Comparison of ENCODE assay signal across 8 cellular contexts in genomic region chr3:195271116-195271858, GRCh38. TPM values are rescaled to one million over a fixed set of nuclear protein-coding genes. Genes with fewer than 3 reads are reported as not detected.
DNase-seq lines count a peak whose midpoint lies in the region; ATAC-seq, FAIRE-seq and TF ChIP-seq lines count a peak whose summit lies in the region.

Gene XXYLT1, minus strand, starts transcription at chr3:195271159. Its CDS starts 101 bp downstream, at chr3:195271058.

- peak within 1 kb of the TSS; percentile 57 for H4K5ac ChIP-seq in H1 (ENCODE audit: insufficient read length, low read depth, low read length)
- no peak within 1 kb of the TSS for H4K5ac ChIP-seq in mesendoderm (ENCODE audit: low read length)

- DNase-seq in Caco-2 (peak; percentile 92 to 94), HT1080 (ENCODE audit: low read depth) (peak; percentile 94), NK-92 (lab: John Stamatoyannopoulos, UW; ENCODE audit: unreplicated experiment) (peak; percentile 33), H1 (ENCODE audit: low read depth in 1 of 2, low spot score in 2 of 2) (peak; percentile 69 to 96), mesendoderm (peak; percentile 96)
- DNase-seq in activated CD8-positive, alpha-beta memory T cell treated with anti-CD3 and anti-CD28 coated beads for 48 hours (ENCODE audit: low read depth in 2 of 3, low spot score in 2 of 3): peak; percentile 81 to 84 (median 83)
- peak; percentile 88 for DNase-seq in stimulated activated CD8-positive, alpha-beta memory T cell treated with anti-CD3 and anti-CD28 coated beads, Interleukin-12 subunit alpha, Interleukin-12 subunit beta, amount 100 ng/mL, for 4 hours (ENCODE audit: low read depth)

- H2BK12ac ChIP-seq in H1 (ENCODE audit: low read depth, low read length): no peak within 1 kb of the TSS

- no peak for FAIRE-seq in H1 (lab: Jason Lieb, UNC)

- H3K9me3 ChIP-seq in Caco-2: no peaks in the 10 kb centered on the region
- H3K9me3 ChIP-seq in H1 (ENCODE audit: insufficient read depth in 2 of 2, low read depth in 1 of 2, low read length in 1 of 2): no peaks in the 10 kb centered on the region

- H3K79me2 ChIP-seq in H1 (ENCODE audit: control insufficient read depth in 1 of 2, insufficient read depth in 2 of 2, low read length in 2 of 2) (peaks cover 16 to 39% of the 10 kb centered on the region in 2 experiments), mesendoderm (ENCODE audit: control insufficient read depth, insufficient read depth, low read length) (peaks cover 30% of the 10 kb centered on the region)

- no peak within 1 kb of the TSS for H3K23ac ChIP-seq in H1 (ENCODE audit: insufficient read length)
- peak within 1 kb of the TSS; percentile 57 for H3K23ac ChIP-seq in mesendoderm (ENCODE audit: low read length)

- H3K27ac ChIP-seq in H1 (ENCODE audit: low read depth, low read length) (peak within 1 kb of the TSS; percentile 78; the same call in 1 of the 2 replicates), mesendoderm (ENCODE audit: low read depth, low read length) (peak within 1 kb of the TSS; percentile 97)

- WGBS in H1 (ENCODE audit: extremely low coverage in 1 of 2, insufficient coverage in 1 of 2, insufficient read length in 1 of 2, insufficient replicate concordance in 2 of 2, low coverage in 1 of 2, low lambda C conversion rate in 2 of 2, missing lambda C conversion rate in 1 of 2), 2 experiments: 3% methylated on average over 37 of the region's 62 CpGs; no CpG with 5 or more reads in 1 of the 2 experiments
- WGBS in mesendoderm (ENCODE audit: extremely low coverage, insufficient coverage, low lambda C conversion rate): no CpG with 5 or more reads among the region's 62 CpGs

- TF ChIP-seq CTCF in Caco-2 (IDR thresholded peaks at IDR 0.05; ENCODE audit: insufficient read depth in 1 of 2, low read depth in 1 of 2, low read length in 1 of 2, severe bottlenecking in 1 of 2, unreplicated experiment in 1 of 2) (peak; percentile 87 to 96), H1 (IDR thresholded peaks at IDR 0.05; ENCODE audit: control extremely low read depth in 1 of 3, insufficient read depth in 1 of 3, low read depth in 1 of 3, low read length in 3 of 3) (peak; percentile 75 to 97 (median 85))

- peak within 1 kb of the TSS; percentile 80 to 87 for H3K4me2 ChIP-seq in H1 (ENCODE audit: insufficient read depth in 1 of 2, low read depth in 2 of 2, low read length in 2 of 2)
- H3K4me2 ChIP-seq in mesendoderm (ENCODE audit: low read length): peak within 1 kb of the TSS; percentile 89

- H4K8ac ChIP-seq in H1 (ENCODE audit: extremely low read depth, insufficient read depth, low read length) (peak within 1 kb of the TSS; percentile 89), mesendoderm (ENCODE audit: low read depth, low read length) (no peak within 1 kb of the TSS)

- H2AK5ac ChIP-seq in H1 (ENCODE audit: low read depth, low read length) (no peak within 1 kb of the TSS), mesendoderm (ENCODE audit: low read length) (no peak within 1 kb of the TSS)

- CTCF ChIA-PET in Caco-2 (lab: Charles Lee): interaction anchor here (0.5 to 2.7 kb wide), 28 partner anchors 10 to 599 kb away, joined by 3 to 34 read pairs (median 4); partner anchors contain the start of genes ACAP2, APOD, LSG1 and PPP1R2
- CTCF ChIA-PET in H1 (lab: Charles Lee; ENCODE audit: partially characterized antibody): interaction anchor here (0.5 to 6.0 kb wide), 33 partner anchors 10 to 1525 kb away, joined by 3 to 65 read pairs (median 4); partner anchors contain the start of genes APOD, FAM43A and PPP1R2

- BruUV-seq in Caco-2 (replicated peaks; lab: Mats Ljungman, UMichigan): TSS peak; percentile 74

- H3K36me3 ChIP-seq in Caco-2 (ENCODE audit: control insufficient read depth, insufficient read depth, low read length): peaks cover 2% of the 10 kb centered on the region
- peaks cover 2 to 6% (median 4%) of the 10 kb centered on the region in 4 experiments; a peak in 4 of 8 replicates for H3K36me3 ChIP-seq in H1 (ENCODE audit: control insufficient read depth in 2 of 4, insufficient read depth in 4 of 4, low read length in 3 of 4)
- no peaks in the 10 kb centered on the region for H3K36me3 ChIP-seq in mesendoderm (ENCODE audit: control insufficient read depth, insufficient read depth, low read length)

- H3K14ac ChIP-seq in H1 (ENCODE audit: insufficient read length): no peak within 1 kb of the TSS

- H3K79me1 ChIP-seq in H1 (ENCODE audit: low read depth, low read length): peaks cover 19% of the 10 kb centered on the region
- peaks cover 14% of the 10 kb centered on the region for H3K79me1 ChIP-seq in mesendoderm (ENCODE audit: low read length)

- peak within 1 kb of the TSS; percentile 91 for H3K4me3 ChIP-seq in Caco-2 (ENCODE audit: low read depth, low read length)
- H3K4me3 ChIP-seq in H1 (ENCODE audit: extremely low read depth in 1 of 4, insufficient read depth in 2 of 4, low read depth in 3 of 4, low read length in 4 of 4): peak within 1 kb of the TSS; percentile 70 to 86 (median 80)
- peak within 1 kb of the TSS; percentile 91 for H3K4me3 ChIP-seq in mesendoderm (ENCODE audit: low read length)

- peak within 1 kb of the TSS; percentile 82 for H4K91ac ChIP-seq in H1 (replicated peaks; ENCODE audit: insufficient read length, low read length)

- H3K18ac ChIP-seq in H1 (ENCODE audit: extremely low read depth, low read length) (peak within 1 kb of the TSS; percentile 95), mesendoderm (ENCODE audit: low read length) (peak within 1 kb of the TSS; percentile 96)

- H3K27me3 Mint-ChIP-seq in Caco-2 (ENCODE audit: insufficient read depth, unreplicated experiment): no peaks in the 10 kb centered on the region

- H3K4me1 Mint-ChIP-seq in Caco-2 (ENCODE audit: low read depth, unreplicated experiment): peaks cover 21% of the 10 kb centered on the region

- TF ChIP-seq EP300 in H1 (IDR thresholded peaks at IDR 0.05; ENCODE audit: borderline replicate concordance in 1 of 2, low read depth in 2 of 2, low read length in 2 of 2): 0 out of 3 replicates have a peak, but pooled peaks of 1 of the 2 experiments have one; percentile 3

- peaks cover 5% of the 10 kb centered on the region for H3K23me2 ChIP-seq in H1 (ENCODE audit: low read depth, low read length)

- peak; percentile 68 for ATAC-seq in GM21367 (IDR thresholded peaks at IDR 0.05; ENCODE audit: unreplicated experiment)

- H2BK20ac ChIP-seq in H1 (ENCODE audit: low read length): no peak within 1 kb of the TSS

- H2AFZ ChIP-seq in H1 (ENCODE audit: low read length): peak within 1 kb of the TSS; percentile 76

- POLR2A ChIA-PET in Caco-2 (lab: Charles Lee) (interaction anchor here (0.6 to 1.2 kb wide), 3 partner anchors 81 to 638 kb away, joined by 3 read pairs; partner anchors contain the start of genes ACAP2 and TMEM44), H1 (lab: Charles Lee; ENCODE audit: partially characterized antibody) (interaction anchor here (0.6 to 3.4 kb wide), 16 partner anchors 10 to 444 kb away, joined by 3 to 30 read pairs (median 4); partner anchors contain the start of genes ACAP2 and PPP1R2)

- intact Hi-C loops in Caco-2 (cut with micrococcal nuclease; ENCODE audit: unreplicated experiment): loop anchor here (1.0 kb wide), 3 partner anchors 14 to 251 kb away; partner anchors contain the start of gene ACAP2

- TF ChIP-seq RAD21 in H1 (IDR thresholded peaks at IDR 0.05 in 1 of 2, conservative IDR thresholded peaks at IDR 0.05 in 1 of 2; ENCODE audit: low read depth in 2 of 2, low read length in 2 of 2): peak; percentile 91 to 95

- H3K27ac Mint-ChIP-seq in Caco-2 (ENCODE audit: unreplicated experiment): peak within 1 kb of the TSS; percentile 80

- peak within 1 kb of the TSS; percentile 63 to 98 (median 92) for H3K9ac ChIP-seq in H1 (replicated peaks in 1 of 4; ENCODE audit: extremely low read depth in 1 of 4, low read depth in 3 of 4, low read length in 3 of 4)
- H3K9ac ChIP-seq in mesendoderm (ENCODE audit: low read length): peak within 1 kb of the TSS; percentile 94

- H3K36me3 Mint-ChIP-seq in Caco-2 (ENCODE audit: insufficient read depth, unreplicated experiment): peaks cover 19% of the 10 kb centered on the region

- H3K4me3 Mint-ChIP-seq in Caco-2 (ENCODE audit: unreplicated experiment): peak within 1 kb of the TSS; percentile 88

- TF ChIP-seq POLR2A in H1 (IDR thresholded peaks at IDR 0.05; ENCODE audit: control extremely low read depth in 1 of 2, low read depth in 2 of 2, low read length in 2 of 2): peak; percentile 54 to 90

- peak within 1 kb of the TSS; percentile 84; the same call in 1 of the 2 replicates for H2BK5ac ChIP-seq in H1 (ENCODE audit: low read depth, low read length)
- peak within 1 kb of the TSS; percentile 84 for H2BK5ac ChIP-seq in mesendoderm (ENCODE audit: low read length)

- peak within 1 kb of the TSS; percentile 7 for H2BK120ac ChIP-seq in H1 (replicated peaks; ENCODE audit: low read depth, low read length)
- peak within 1 kb of the TSS; percentile 61 for H2BK120ac ChIP-seq in mesendoderm (ENCODE audit: low read depth, low read length)

- peaks cover 14 to 20% of the 10 kb centered on the region in 2 experiments for H4K20me1 ChIP-seq in H1 (replicated peaks in 1 of 2; ENCODE audit: control insufficient read depth in 1 of 2, insufficient read depth in 2 of 2, low read length in 2 of 2)

- H2BK15ac ChIP-seq in H1 (ENCODE audit: low read length): no peak within 1 kb of the TSS
- H2BK15ac ChIP-seq in mesendoderm (replicated peaks; ENCODE audit: low read depth): no peak within 1 kb of the TSS

- H3K56ac ChIP-seq in H1 (replicated peaks; ENCODE audit: insufficient read length, low read depth, low read length) (peak within 1 kb of the TSS; percentile 85), mesendoderm (ENCODE audit: low read length) (peak within 1 kb of the TSS; percentile 99)

- peaks cover 36% of the 10 kb centered on the region for H3K4me1 ChIP-seq in Caco-2
- H3K4me1 ChIP-seq in H1 (replicated peaks in 1 of 4; ENCODE audit: control insufficient read depth in 3 of 4, insufficient read depth in 4 of 4, low read length in 3 of 4): peaks cover 0 to 9% (median 7%) of the 10 kb centered on the region in 4 experiments; a peak in 5 of 7 replicates
- peaks cover 10% of the 10 kb centered on the region for H3K4me1 ChIP-seq in mesendoderm (ENCODE audit: control insufficient read depth, low read depth, low read length)

- H3K4ac ChIP-seq in H1 (replicated peaks; ENCODE audit: insufficient read length, low read depth, low read length) (peak within 1 kb of the TSS; percentile 69), mesendoderm (ENCODE audit: low read depth, low read length) (no peak within 1 kb of the TSS)

- no peaks in the 10 kb centered on the region for H3K9me3 Mint-ChIP-seq in Caco-2 (ENCODE audit: unreplicated experiment)

- H3K27me3 ChIP-seq in Caco-2 (replicated peaks; ENCODE audit: control insufficient read depth, insufficient read depth, low read length) (no peaks in the 10 kb centered on the region), H1 (replicated peaks in 1 of 4; ENCODE audit: control insufficient read depth in 3 of 4, extremely low read depth in 1 of 4, insufficient read depth in 3 of 4, low read length in 3 of 4) (no peaks in the 10 kb centered on the region), mesendoderm (ENCODE audit: insufficient read depth, low read length, poor library complexity) (no peaks in the 10 kb centered on the region)

RNA-seq across cellular contexts. Expression of gene XXYLT1, which starts in this region (rescaled TPM):
- 12.2 and 14.2 TPM in 2 replicates for total RNA-seq in Caco-2 (2022)
- total RNA-seq in HT1080 (2014; rRNA removed; shearing (Covaris generic)): 24.5 and 30.1 TPM in 2 replicates
- polyA plus RNA-seq in HT1080 (2015; cell fraction: cytosol; rRNA removed): 23.4 and 24.0 TPM in 2 replicates
- 14.0 and 16.8 TPM in 2 replicates for polyA plus RNA-seq in HT1080 (2015; cell fraction: nucleus; rRNA removed)
- total RNA-seq in H1 (2021; fragmentation: NEBNext Ultra II Directional; extraction: Animal tissue kit (Norgen Biotek cat#: 25700)): 23.8 and 24.5 TPM in 2 replicates
- polyA plus RNA-seq in H1 (2011; rRNA removed): 18.9 and 20.2 TPM in 2 replicates
- 21.1 TPM for polyA plus RNA-seq in H1 (2011; cell fraction: cytosol; rRNA removed)
- 14.9 TPM for polyA plus RNA-seq in H1 (2011; cell fraction: nucleus; rRNA removed)
- 19.3 to 20.5 TPM (median 20.0 TPM) in 4 replicates for polyA plus RNA-seq in H1 (2012, experiment 1 of 2)
- 25.8 TPM for polyA plus RNA-seq in H1 (2012, experiment 2 of 2)
- polyA plus RNA-seq in H1 (2013, experiment 1 of 2): 29.3 TPM
- polyA plus RNA-seq in H1 (2013, experiment 2 of 2): 32.6 TPM
- 15.2 and 16.2 TPM in 2 replicates for polyA minus RNA-seq in H1 (2011; rRNA and poly(A)+ RNA removed)
- polyA minus RNA-seq in H1 (2011; cell fraction: cytosol; rRNA and poly(A)+ RNA removed): 22.8 TPM
- 31.3 TPM for polyA minus RNA-seq in H1 (2011; cell fraction: nucleus; rRNA and poly(A)+ RNA removed)
- polyA plus RNA-seq in mesendoderm (2013, experiment 1 of 2): 23.7 TPM
- 23.4 TPM for polyA plus RNA-seq in mesendoderm (2013, experiment 2 of 2)

Comparison
In these comparisons a context has a peak if more than half of its experiments do, and no peak if none do; other contexts are left out.
1. Peak in every context shown above with its lines: DNase-seq, ATAC-seq, H3K4me3 ChIP-seq and H3K27ac ChIP-seq.
2. DNase-seq: peak in every context shown above with its lines; median percentile 96 in mesendoderm; 94 in HT1080; 93 in Caco-2; 88 in stimulated activated CD8-positive, alpha-beta memory T cell treated with anti-CD3 and anti-CD28 coated beads, Interleukin-12 subunit alpha, Interleukin-12 subunit beta, amount 100 ng/mL, for 4 hours; 83 in activated CD8-positive, alpha-beta memory T cell treated with anti-CD3 and anti-CD28 coated beads for 48 hours; 82 in H1; 33 in NK-92.